8 cellular contexts compared by ENCODE assay signal in genomic region chr2:172344159-172344558, GRCh38.
"Had no signal": no experiment of that assay in that cellular context is flagged by ENCODE, and none has a peak within 500 bp of the region (broad histone marks: within the 10 kb centered on the region; RNA-seq: fewer than 3 reads in every experiment).

No MANE protein-coding gene starts in this region.

- ATAC-seq: GM12878 had no signal

- H3K4me3 ChIP-seq: GM12878 had no signal

- FAIRE-seq: G401.6, GM12878, GM12891, GM12892, GM18507, GM19239 had no signal

- DNase-seq: GDM1, GF-D8 had no signal
